In genomic region chr1:223674119-223674890, GRCh38 we compare ENCODE assay signal across 19 cellular contexts. TPM values are rescaled to one million over a fixed set of nuclear protein-coding genes. Genes with fewer than 3 reads are reported as not detected.
"Had no signal": no experiment of that assay in that cellular context is flagged by ENCODE, and none has a peak within 500 bp of the region (broad histone marks: within the 10 kb centered on the region; RNA-seq: fewer than 3 reads in every experiment).

No MANE protein-coding gene starts in this region.

- DNase-seq: activated B cell treated with CpG ODN at 0.5 μM for 24 hours; activated CD4-positive, alpha-beta memory T cell treated with anti-CD3 and anti-CD28 coated beads for 36 hours; activated CD4-positive, alpha-beta T cell treated with anti-CD3 and anti-CD28 coated beads for 4 hours; activated naive CD4-positive, alpha-beta T cell; activated naive CD8-positive, alpha-beta T cell treated with anti-CD3 and anti-CD28 coated beads for 36 hours; activated T-cell treated with anti-CD3 and anti-CD28 coated beads for 4 hours; amniotic stem cell; effector CD8-positive, alpha-beta T cell; heart left ventricle; left lung; midbrain; stimulated activated CD4-positive, alpha-beta T cell treated with anti-CD3 and anti-CD28 coated beads, Interleukin-4, amount 100 ng/mL, for 1 hour; stomach had no signal

- H3K4me1 Mint-ChIP-seq: activated B cell treated with CpG ODN at 0.5 μM for 24 hours; activated naive CD8-positive, alpha-beta T cell treated with anti-CD3 and anti-CD28 coated beads for 36 hours; nephron had no signal

- H3K36me3 Mint-ChIP-seq: activated naive CD8-positive, alpha-beta T cell treated with anti-CD3 and anti-CD28 coated beads for 36 hours; type B pancreatic cell had no signal

- FAIRE-seq: endothelial cell of umbilical vein had no signal

- H3K27ac Mint-ChIP-seq: activated B cell treated with CpG ODN at 0.5 μM for 24 hours; activated CD4-positive, alpha-beta memory T cell treated with anti-CD3 and anti-CD28 coated beads for 36 hours; activated naive CD8-positive, alpha-beta T cell treated with anti-CD3 and anti-CD28 coated beads for 36 hours; nephron; type B pancreatic cell had no signal

- H3K4me3 Mint-ChIP-seq: activated B cell treated with CpG ODN at 0.5 μM for 24 hours; activated CD4-positive, alpha-beta memory T cell treated with anti-CD3 and anti-CD28 coated beads for 36 hours; activated naive CD8-positive, alpha-beta T cell treated with anti-CD3 and anti-CD28 coated beads for 36 hours; nephron; type B pancreatic cell had no signal

- H3K27me3 Mint-ChIP-seq: activated CD4-positive, alpha-beta memory T cell treated with anti-CD3 and anti-CD28 coated beads for 36 hours; activated naive CD8-positive, alpha-beta T cell treated with anti-CD3 and anti-CD28 coated beads for 36 hours; type B pancreatic cell had no signal

- ATAC-seq: gastroesophageal sphincter, heart left ventricle, left lung, sciatic nerve had no signal

RNA-seq across cellular contexts. Expression of gene CAPN8, which starts 8.8 kb away (rescaled TPM):
- polyA plus RNA-seq: endothelial cell of umbilical vein, heart left ventricle, smooth muscle cell had no signal
